In the genomic region with DNA sequence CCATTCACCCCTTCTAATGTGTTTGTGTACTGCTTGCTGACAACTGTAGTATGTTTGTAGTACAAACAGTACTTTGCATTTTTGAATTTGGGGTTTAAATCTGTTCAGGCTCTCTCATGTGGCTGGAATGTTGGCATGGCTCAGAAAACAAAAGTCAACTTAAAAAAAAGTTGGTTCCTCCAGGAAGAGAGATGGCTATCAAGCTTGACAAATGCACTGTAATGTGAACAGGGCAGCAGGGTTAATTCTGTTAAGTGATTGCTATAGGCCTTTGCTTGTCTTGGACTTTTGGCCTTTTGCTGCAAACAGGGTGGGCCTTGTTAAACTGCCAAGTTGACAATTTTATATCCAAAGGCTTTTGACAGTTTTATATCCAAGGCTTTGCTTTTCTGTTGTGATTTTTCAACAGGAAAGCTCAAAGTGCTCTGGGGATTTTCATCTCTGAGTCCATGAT, we compare ENCODE assay signal across 11 cellular contexts.
DNase-seq lines count a peak whose midpoint lies in the region; ATAC-seq and TF ChIP-seq lines count a peak whose summit lies in the region.
"Had no signal": no experiment of that assay in that cellular context is flagged by ENCODE, and none has a peak within 500 bp of the region (broad histone marks: within the 10 kb centered on the region; RNA-seq: fewer than 3 reads in every experiment).

No MANE protein-coding gene starts in this region.

- H4K20me1 ChIP-seq in fibroblast of lung (ENCODE audit: control insufficient read depth, extremely low read depth, insufficient read depth, low read length) (no peaks in the 10 kb centered on the region), Karpas-422 (ENCODE audit: insufficient read depth, low read depth, low read length) (no peaks in the 10 kb centered on the region)

- H3K9ac ChIP-seq in fibroblast of lung (ENCODE audit: insufficient read depth, low read length) (no peak overlapping the region), Karpas-422 (ENCODE audit: low read length) (no peak overlapping the region)

- H3K4me1 Mint-ChIP-seq in MCF 10A (ENCODE audit: insufficient read depth, unreplicated experiment), result no peaks in the 10 kb centered on the region

- H3K79me2 ChIP-seq in fibroblast of lung (ENCODE audit: control insufficient read depth, insufficient read depth, low read length) (no peaks in the 10 kb centered on the region), Karpas-422 (ENCODE audit: low read length) (no peaks in the 10 kb centered on the region)

- H3K36me3 ChIP-seq in breast epithelium (no peaks in the 10 kb centered on the region), fibroblast of lung (ENCODE audit: control insufficient read depth, insufficient read depth, low read length) (no peaks in the 10 kb centered on the region), mucosa of descending colon (ENCODE audit: low read depth) (no peaks in the 10 kb centered on the region), aorta (ENCODE audit: control insufficient read depth in 1 of 2, insufficient read depth in 2 of 2, low read length in 1 of 2) (no peaks in the 10 kb centered on the region), brain microvascular endothelial cell (replicated peaks) (no peaks in the 10 kb centered on the region), Karpas-422 (ENCODE audit: insufficient read depth, low read length) (no peaks in the 10 kb centered on the region)

- POLR2A ChIA-PET in MCF 10A (lab: Yijun Ruan, JAX), result no interaction called here

- H3K27me3 Mint-ChIP-seq in MCF 10A (ENCODE audit: insufficient read depth, unreplicated experiment), result no peaks in the 10 kb centered on the region

- no TSS peak for BruUV-seq in MCF 10A (replicated peaks; lab: Mats Ljungman, UMichigan)

- H3K27ac Mint-ChIP-seq in MCF 10A (ENCODE audit: low read depth, unreplicated experiment), result no peak overlapping the region

- ATAC-seq in mucosa of descending colon, result peak; percentile 94
- ATAC-seq in aorta (ENCODE audit: low FRiP score), result peak; percentile 77
- ATAC-seq: natural killer cell had no signal

- no peaks in the 10 kb centered on the region for H3K36me3 Mint-ChIP-seq in MCF 10A (ENCODE audit: insufficient read depth, unreplicated experiment)

- H3K4me1 ChIP-seq in breast epithelium (no peaks in the 10 kb centered on the region), fibroblast of lung (ENCODE audit: control insufficient read depth, extremely low read depth, insufficient read depth, low read length) (no peaks in the 10 kb centered on the region), mucosa of descending colon (ENCODE audit: low read depth) (peaks cover 13% of the 10 kb centered on the region), aorta (ENCODE audit: control insufficient read depth in 1 of 2, insufficient read depth in 2 of 2, low read length in 2 of 2) (peaks cover 2 to 6% of the 10 kb centered on the region in 2 donors), Karpas-422 (ENCODE audit: low read length) (peaks cover 13% of the 10 kb centered on the region)

- H3K27ac ChIP-seq in breast epithelium, result peak overlapping the region; percentile 56 to 65
- H3K27ac ChIP-seq in fibroblast of lung (ENCODE audit: insufficient read depth, low read length), result no peak overlapping the region
- H3K27ac ChIP-seq in aorta (ENCODE audit: low read depth in 1 of 2, low read length in 2 of 2), result peak overlapping the region; percentile 79 to 94
- H3K27ac ChIP-seq in brain microvascular endothelial cell, result no peak overlapping the region
- no peak overlapping the region for H3K27ac ChIP-seq in Karpas-422 (ENCODE audit: low read length)
- H3K27ac ChIP-seq: 22Rv1 had no signal

- H3K4me2 ChIP-seq in fibroblast of lung (ENCODE audit: extremely low read depth, insufficient read depth, low read length), result no peak overlapping the region
- no peak overlapping the region for H3K4me2 ChIP-seq in Karpas-422 (ENCODE audit: low read depth, low read length, poor library complexity, severe bottlenecking)

- TF ChIP-seq POLR2A in breast epithelium (IDR thresholded peaks at IDR 0.05), result no peak

- no peaks in the 10 kb centered on the region for H3K9me3 Mint-ChIP-seq in MCF 10A (ENCODE audit: unreplicated experiment)
- H3K9me3 Mint-ChIP-seq: natural killer cell had no signal

- TF ChIP-seq CTCF in breast epithelium (IDR thresholded peaks at IDR 0.05) (no peak), MCF 10A (IDR thresholded peaks at IDR 0.05; ENCODE audit: unreplicated experiment) (no peak), fibroblast of lung (conservative IDR thresholded peaks at IDR 0.05 in 1 of 2, IDR thresholded peaks at IDR 0.05 in 1 of 2; ENCODE audit: low read depth in 1 of 2, low read length in 2 of 2) (no peak), mucosa of descending colon (IDR thresholded peaks at IDR 0.05) (no peak), brain microvascular endothelial cell (IDR thresholded peaks at IDR 0.05; ENCODE audit: low read depth, low read length, missing control alignments) (no peak)

- H3K4me3 ChIP-seq in breast epithelium (no peak overlapping the region), fibroblast of lung (replicated peaks in 1 of 4; ENCODE audit: control extremely low read depth in 1 of 4, insufficient read depth in 1 of 4, low read depth in 3 of 4, low read length in 4 of 4) (no peak overlapping the region), mucosa of descending colon (no peak overlapping the region), aorta (ENCODE audit: low read length in 2 of 2) (no peak overlapping the region), brain microvascular endothelial cell (ENCODE audit: low read depth, low read length) (no peak overlapping the region), Karpas-422 (ENCODE audit: low read length) (no peak overlapping the region)

- H3K9me3 ChIP-seq in breast epithelium, result no peaks in the 10 kb centered on the region
- no peaks in the 10 kb centered on the region for H3K9me3 ChIP-seq in fibroblast of lung (ENCODE audit: control insufficient read depth, insufficient read depth, low read depth, low read length)
- H3K9me3 ChIP-seq in mucosa of descending colon, result no peaks in the 10 kb centered on the region
- H3K9me3 ChIP-seq in aorta (ENCODE audit: control insufficient read depth, low read length), result no peaks in the 10 kb centered on the region
- no peaks in the 10 kb centered on the region for H3K9me3 ChIP-seq in Karpas-422 (ENCODE audit: low read length)

- H3K27me3 ChIP-seq in breast epithelium, result no peaks in the 10 kb centered on the region
- no peaks in the 10 kb centered on the region for H3K27me3 ChIP-seq in fibroblast of lung (ENCODE audit: control insufficient read depth, insufficient read depth, low read length)
- no peaks in the 10 kb centered on the region for H3K27me3 ChIP-seq in aorta (ENCODE audit: control insufficient read depth in 1 of 2, insufficient read depth in 2 of 2, low read length in 1 of 2)
- H3K27me3 ChIP-seq in brain microvascular endothelial cell (replicated peaks), result no peaks in the 10 kb centered on the region
- no peaks in the 10 kb centered on the region for H3K27me3 ChIP-seq in Karpas-422 (ENCODE audit: low read length)

- DNase-seq in breast epithelium (ENCODE audit: low spot score in 2 of 2) (no peak), MCF 10A (ENCODE audit: unreplicated experiment) (no peak), fibroblast of lung (ENCODE audit: low read depth in 2 of 2) (peak; percentile 28 to 84), mucosa of descending colon (peak in 1 of 3 donors; percentile 71), aorta (no peak), brain microvascular endothelial cell (no peak), mesenteric fat pad (ENCODE audit: low spot score) (no peak), Karpas-422 (no peak)
- DNase-seq: activated effector memory CD4-positive, alpha-beta T cell treated with Interleukin-2 at 50 U/mL for 16 hours; natural killer cell had no signal

- in situ Hi-C loops in brain microvascular endothelial cell (cut with HindIII; ENCODE audit: low pct_ligation_motif_present, low sequenced_read_pairs), result no loop called here

- H2AFZ ChIP-seq in fibroblast of lung (ENCODE audit: low read length), result peak overlapping the region; percentile 23
- no peak overlapping the region for H2AFZ ChIP-seq in Karpas-422 (ENCODE audit: low read length)

- no peaks in the 10 kb centered on the region for H3K9me2 ChIP-seq in Karpas-422 (replicated peaks; ENCODE audit: insufficient read depth, low read length)

- no peak overlapping the region for H3K4me3 Mint-ChIP-seq in MCF 10A (ENCODE audit: unreplicated experiment)
- H3K4me3 Mint-ChIP-seq: natural killer cell had no signal

- CTCF ChIA-PET in MCF 10A (lab: Yijun Ruan, JAX), result no interaction called here

- intact Hi-C loops in breast epithelium (cut with DNase I; ENCODE audit: low total_unique reads) (no loop called here), MCF 10A (cut with micrococcal nuclease) (no loop called here), mucosa of descending colon (cut with DNase I, micrococcal nuclease) (no loop called here), aorta (cut with DNase I) (loop anchor here in 1 of 2 donors (5.0 to 10.0 kb wide), 2 partner anchors 52 to 74 kb away; no protein-coding TSS in a partner anchor)

Comparison
In these comparisons a context has a peak if more than half of its experiments do, and no peak if none do; other contexts are left out.
1. DNase-seq: peak in fibroblast of lung (2 of 2); none in breast epithelium (0 of 2), MCF 10A (single experiment), aorta (0 of 2), brain microvascular endothelial cell (single experiment), mesenteric fat pad (single experiment) and Karpas-422 (single experiment).
2. H3K27ac ChIP-seq: peak in breast epithelium (2 of 2) and aorta (2 of 2); none in fibroblast of lung (single experiment), brain microvascular endothelial cell (single experiment) and Karpas-422 (single experiment).